ENCODE assay signal across 13 cellular contexts in the genomic region with DNA sequence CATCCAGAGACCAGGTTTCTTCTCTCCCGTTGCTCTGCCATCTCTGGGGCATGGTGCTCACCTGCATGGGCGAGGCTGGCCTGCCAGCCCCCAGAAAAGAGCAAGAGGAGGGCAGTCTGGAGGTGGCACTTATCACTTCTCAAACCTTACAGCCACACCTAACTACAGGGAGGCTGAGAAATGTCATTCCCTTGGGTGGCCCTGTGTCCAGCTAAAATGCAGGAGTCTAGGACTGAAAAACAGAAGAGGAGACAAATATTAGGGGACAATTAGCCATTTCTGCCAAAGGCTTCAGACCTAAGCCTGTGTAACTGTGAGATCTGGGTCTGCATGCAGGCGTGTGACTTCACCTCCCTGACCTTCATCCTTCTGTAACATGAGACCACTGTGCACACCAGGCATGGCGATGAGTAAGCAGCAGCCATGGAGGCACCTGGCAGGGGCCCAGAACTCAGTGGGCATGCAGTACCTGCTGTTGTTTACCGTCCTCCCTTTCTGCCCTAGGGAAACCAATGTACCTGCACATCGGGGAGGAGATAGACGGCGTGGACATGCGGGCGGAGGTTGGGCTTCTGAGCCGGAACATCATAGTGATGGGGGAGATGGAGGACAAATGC.
DNase-seq lines count a peak whose midpoint lies in the region; ATAC-seq and TF ChIP-seq lines count a peak whose summit lies in the region.
"Had no signal": no experiment of that assay in that cellular context is flagged by ENCODE, and none has a peak within 500 bp of the region (broad histone marks: within the 10 kb centered on the region; RNA-seq: fewer than 3 reads in every experiment).

No MANE protein-coding gene starts in this region.

- peaks cover 6% of the 10 kb centered on the region for H3K4me1 ChIP-seq in osteoblast (ENCODE audit: insufficient read depth, low read length)
- H3K4me1 ChIP-seq: pancreas had no signal

- no peak overlapping the region for H2AFZ ChIP-seq in osteoblast (ENCODE audit: low read length)

- H3K36me3 ChIP-seq in osteoblast (ENCODE audit: insufficient read depth, low read length), result peaks cover 92% of the 10 kb centered on the region
- H3K36me3 ChIP-seq: pancreas had no signal

- H3K9me3 ChIP-seq in osteoblast (ENCODE audit: low read depth, low read length), result no peaks in the 10 kb centered on the region
- H3K9me3 ChIP-seq: pancreas had no signal

- no peak for TF ChIP-seq CTCF in osteoblast (IDR thresholded peaks at IDR 0.05; ENCODE audit: extremely low read depth, low read depth, low read length)

- no peaks in the 10 kb centered on the region for H3K27me3 ChIP-seq in osteoblast (ENCODE audit: insufficient read depth, low read length)
- H3K27me3 ChIP-seq: pancreas had no signal

- H3K79me2 ChIP-seq in osteoblast (ENCODE audit: insufficient read depth, low read length), result no peaks in the 10 kb centered on the region

- DNase-seq in ELR (ENCODE audit: low read depth) (peak; percentile 46), NCI-H1694 treated with DMSO at 0.1 percent for 48 hours (lab: John Stamatoyannopoulos, UW) (peak; percentile 42), SK-N-DZ (ENCODE audit: low spot score) (peak; percentile 13), osteoblast (ENCODE audit: insufficient read length, low spot score, missing footprints) (no peak)
- no peak for DNase-seq in activated CD4-positive, CD25-positive, alpha-beta regulatory T cell treated with anti-CD3 and anti-CD28 coated beads, Interleukin-2, amount 50 U/mL, for 72 hours
- DNase-seq: activated CD4-positive, alpha-beta T cell treated with anti-CD3 and anti-CD28 coated beads, Interleukin-2, amount 50 U/mL, for 48 hours; amniotic stem cell; left colon had no signal

- H3K4me2 ChIP-seq in osteoblast (ENCODE audit: insufficient read depth, low read length), result no peak overlapping the region

- ATAC-seq in GM21526 (IDR thresholded peaks at IDR 0.05; ENCODE audit: low FRiP score, unreplicated experiment), result no peak
- ATAC-seq in GM19397 (IDR thresholded peaks at IDR 0.05; ENCODE audit: unreplicated experiment), result no peak
- no peak for ATAC-seq in GM19455 (IDR thresholded peaks at IDR 0.05; ENCODE audit: unreplicated experiment)
- ATAC-seq: left colon, Right ventricle myocardium inferior had no signal

- H4K20me1 ChIP-seq in osteoblast (ENCODE audit: insufficient read depth, low read length), result peaks cover 34% of the 10 kb centered on the region

- no peak overlapping the region for H3K4me3 ChIP-seq in osteoblast (ENCODE audit: insufficient read depth, low read length)
- H3K4me3 ChIP-seq: pancreas had no signal

- peak overlapping the region; percentile 29 for H3K27ac ChIP-seq in osteoblast (ENCODE audit: low read depth, low read length)
- H3K27ac ChIP-seq: pancreas had no signal

Comparison
In these comparisons a context has a peak if more than half of its experiments do, and no peak if none do; other contexts are left out.
1. DNase-seq: peak in ELR (single experiment), NCI-H1694 treated with DMSO at 0.1 percent for 48 hours (single experiment) and SK-N-DZ (single experiment); none in osteoblast (single experiment) and activated CD4-positive, CD25-positive, alpha-beta regulatory T cell treated with anti-CD3 and anti-CD28 coated beads, Interleukin-2, amount 50 U/mL, for 72 hours (single experiment).